ENCODE assay signal across 11 cellular contexts in genomic region chr19:33393286-33394005, GRCh38. TPM values are rescaled to one million over a fixed set of nuclear protein-coding genes. Genes with fewer than 3 reads are reported as not detected.
DNase-seq lines count a peak whose midpoint lies in the region; ATAC-seq, FAIRE-seq and TF ChIP-seq lines count a peak whose summit lies in the region.
"Had no signal": no experiment of that assay in that cellular context is flagged by ENCODE, and none has a peak within 500 bp of the region (broad histone marks: within the 10 kb centered on the region; RNA-seq: fewer than 3 reads in every experiment).

No MANE protein-coding gene starts in this region.

- intact Hi-C loops in HepG2 (cut with micrococcal nuclease; ENCODE audit: unreplicated experiment) (loop anchor here (5.0 kb wide), 1 partner anchor 91 kb away; the partner anchor contains the start of gene CEBPA), tibial artery (cut with DNase I; ENCODE audit: low total_unique reads) (no loop called here)

- in situ Hi-C loops in HepG2 (cut with HindIII; ENCODE audit: extremely low pct_ligation_motif_present, low pct_unique_long_range_greater_than_20kb): no loop called here

- no peaks in the 10 kb centered on the region for H3K27me3 ChIP-seq in HepG2 (ENCODE audit: control insufficient read depth in 1 of 2, insufficient read depth in 2 of 2, low read length in 2 of 2)
- no peaks in the 10 kb centered on the region for H3K27me3 ChIP-seq in tibial artery
- H3K27me3 ChIP-seq: uterus had no signal

- peaks cover 88% of the 10 kb centered on the region for H3K4me1 ChIP-seq in HepG2 (ENCODE audit: insufficient read depth, low read length)
- peaks cover 0 to 89% (median 55%) of the 10 kb centered on the region in 4 donors for H3K4me1 ChIP-seq in tibial artery

- TF ChIP-seq POLR2A in HepG2 (IDR thresholded peaks at IDR 0.05; ENCODE audit: insufficient read depth in 1 of 2, low read depth in 2 of 2, low read length in 2 of 2): 0 out of 4 replicates have a peak, but pooled peaks of 1 of the 2 experiments have one; percentile 44

- 13% methylated on average over 4 of the region's 21 CpGs for WGBS in HepG2 (ENCODE audit: low lambda C conversion rate)

- TF ChIP-seq EP300 in HepG2 (IDR thresholded peaks at IDR 0.05; ENCODE audit: low read depth in 2 of 2, low read length in 2 of 2) (0 out of 4 replicates have a peak, but pooled peaks of 1 of the 2 experiments have one; percentile 15), HepG2 (CRISPR knock-in tag; IDR thresholded peaks at IDR 0.05; ENCODE audit: borderline replicate concordance) (no peak)

- CTCF ChIA-PET in HepG2 (lab: Yijun Ruan, JAX; ENCODE audit: low intra/inter-chr PET ratio, low total read pairs): no interaction called here

- H3K27ac ChIP-seq in HepG2 (ENCODE audit: extremely low read length, insufficient read depth, low read length) (peak overlapping the region; percentile 94), tibial artery (no peak overlapping the region)

- H3K9ac ChIP-seq in HepG2 (ENCODE audit: insufficient read depth, low read depth, low read length): peak overlapping the region; percentile 59

- peak overlapping the region; percentile 70 for H3K4me2 ChIP-seq in HepG2 (ENCODE audit: low read depth, low read length)

- H3K36me3 ChIP-seq in HepG2 (replicated peaks in 1 of 2; ENCODE audit: control insufficient read depth in 1 of 2, insufficient read depth in 2 of 2, low read length in 2 of 2): no peaks in the 10 kb centered on the region; a peak in 1 of 5 replicates
- no peaks in the 10 kb centered on the region for H3K36me3 ChIP-seq in tibial artery
- H3K36me3 ChIP-seq: uterus had no signal

- H3K36me3 Mint-ChIP-seq in activated naive CD8-positive, alpha-beta T cell treated with anti-CD3 and anti-CD28 coated beads, Interleukin-2, amount 10 ng/mL, durations not matched to agents 7 days and 5 days: no peaks in the 10 kb centered on the region
- no peaks in the 10 kb centered on the region for H3K36me3 Mint-ChIP-seq in activated naive CD8-positive, alpha-beta T cell treated with anti-CD3 and anti-CD28 coated beads for 36 hours
- H3K36me3 Mint-ChIP-seq in T-helper 17 cell (ENCODE audit: low read depth): no peaks in the 10 kb centered on the region

- FAIRE-seq in HepG2 (lab: Jason Lieb, UNC): no peak

- TF ChIP-seq CTCF in HepG2 (CRISPR knock-in tag; IDR thresholded peaks at IDR 0.05) (no peak), tibial artery (IDR thresholded peaks at IDR 0.05) (no peak)

- peak overlapping the region; percentile 33 to 64 (median 49) for H3K4me3 ChIP-seq in HepG2 (replicated peaks in 1 of 3; ENCODE audit: insufficient read depth in 1 of 3, low read depth in 2 of 3, low read length in 3 of 3)
- no peak overlapping the region for H3K4me3 ChIP-seq in tibial artery
- H3K4me3 ChIP-seq: uterus had no signal

- H3K27me3 Mint-ChIP-seq in activated naive CD8-positive, alpha-beta T cell treated with anti-CD3 and anti-CD28 coated beads, Interleukin-2, amount 10 ng/mL, durations not matched to agents 7 days and 5 days: no peaks in the 10 kb centered on the region
- H3K27me3 Mint-ChIP-seq in activated naive CD8-positive, alpha-beta T cell treated with anti-CD3 and anti-CD28 coated beads for 36 hours: no peaks in the 10 kb centered on the region
- H3K27me3 Mint-ChIP-seq in T-helper 17 cell: no peaks in the 10 kb centered on the region

- BruUV-seq in HepG2 (replicated peaks; lab: Mats Ljungman, UMichigan): no TSS peak

- no peaks in the 10 kb centered on the region for H3K9me3 ChIP-seq in T-helper 17 cell (ENCODE audit: control insufficient read depth, low read length, poor library complexity, severe bottlenecking)
- no peaks in the 10 kb centered on the region for H3K9me3 ChIP-seq in HepG2 (ENCODE audit: low read length)
- no peaks in the 10 kb centered on the region for H3K9me3 ChIP-seq in tibial artery
- H3K9me3 ChIP-seq: uterus had no signal

- peak; percentile 16 for DNase-seq in activated naive CD8-positive, alpha-beta T cell treated with anti-CD3 and anti-CD28 coated beads, Interleukin-2, amount 10 ng/mL, durations not matched to agents 7 days and 5 days
- no peak for DNase-seq in activated naive CD8-positive, alpha-beta T cell treated with anti-CD3 and anti-CD28 coated beads for 36 hours
- no peak for DNase-seq in T-helper 17 cell
- DNase-seq in HepG2 (ENCODE audit: low spot score): peak; percentile 54
- peak; percentile 20 to 64 for DNase-seq in tibial artery
- no peak for DNase-seq in NOMO-1 treated with DMSO at 0.1 percent for 48 hours (lab: John Stamatoyannopoulos, UW; ENCODE audit: unreplicated experiment)
- DNase-seq: activated CD4-positive, CD25-positive, alpha-beta regulatory T cell treated with anti-CD3 and anti-CD28 coated beads, Interleukin-2, amount 50 U/mL, for 72 hours; NCI-H510A had no signal

- no peaks in the 10 kb centered on the region for H3K4me1 Mint-ChIP-seq in activated naive CD8-positive, alpha-beta T cell treated with anti-CD3 and anti-CD28 coated beads, Interleukin-2, amount 10 ng/mL, durations not matched to agents 7 days and 5 days
- H3K4me1 Mint-ChIP-seq in activated naive CD8-positive, alpha-beta T cell treated with anti-CD3 and anti-CD28 coated beads for 36 hours: no peaks in the 10 kb centered on the region
- peaks cover 7% of the 10 kb centered on the region for H3K4me1 Mint-ChIP-seq in T-helper 17 cell

- no peak overlapping the region for H2AFZ ChIP-seq in HepG2 (ENCODE audit: low read length)

- peak; percentile 39; the same call in 1 of the 2 replicates for TF ChIP-seq RAD21 in HepG2 (CRISPR knock-in tag; IDR thresholded peaks at IDR 0.05)

- no peaks in the 10 kb centered on the region for H4K20me1 ChIP-seq in HepG2 (ENCODE audit: insufficient read depth, low read length)

- H3K27ac Mint-ChIP-seq in activated naive CD8-positive, alpha-beta T cell treated with anti-CD3 and anti-CD28 coated beads, Interleukin-2, amount 10 ng/mL, durations not matched to agents 7 days and 5 days: no peak overlapping the region
- no peak overlapping the region for H3K27ac Mint-ChIP-seq in activated naive CD8-positive, alpha-beta T cell treated with anti-CD3 and anti-CD28 coated beads for 36 hours
- peak overlapping the region; percentile 78 for H3K27ac Mint-ChIP-seq in T-helper 17 cell

- ATAC-seq in activated naive CD8-positive, alpha-beta T cell treated with anti-CD3 and anti-CD28 coated beads, Interleukin-2, amount 10 ng/mL, durations not matched to agents 7 days and 5 days (ENCODE audit: low read depth): no peak
- ATAC-seq in T-helper 17 cell (no peak), HepG2 (peak; percentile 13), HG02938 (IDR thresholded peaks at IDR 0.05; ENCODE audit: unreplicated experiment) (no peak), esophagus mucosa (no peak)

- H3K9me3 Mint-ChIP-seq in activated naive CD8-positive, alpha-beta T cell treated with anti-CD3 and anti-CD28 coated beads, Interleukin-2, amount 10 ng/mL, durations not matched to agents 7 days and 5 days: no peaks in the 10 kb centered on the region
- no peaks in the 10 kb centered on the region for H3K9me3 Mint-ChIP-seq in activated naive CD8-positive, alpha-beta T cell treated with anti-CD3 and anti-CD28 coated beads for 36 hours

- POLR2A ChIA-PET in activated naive CD8-positive, alpha-beta T cell treated with anti-CD3 and anti-CD28 coated beads, Interleukin-2, amount 10 ng/mL, durations not matched to agents 7 days and 5 days (lab: Charles Lee): no interaction called here
- POLR2A ChIA-PET in HepG2 (lab: Yijun Ruan, JAX): interaction anchor here (0.7 to 4.7 kb wide), 10 partner anchors 10 to 152 kb away, joined by 4 to 58 read pairs (median 14); partner anchors contain the start of genes CEBPA and CEBPG

- H3K4me3 Mint-ChIP-seq in activated naive CD8-positive, alpha-beta T cell treated with anti-CD3 and anti-CD28 coated beads, Interleukin-2, amount 10 ng/mL, durations not matched to agents 7 days and 5 days: no peak overlapping the region
- no peak overlapping the region for H3K4me3 Mint-ChIP-seq in activated naive CD8-positive, alpha-beta T cell treated with anti-CD3 and anti-CD28 coated beads for 36 hours
- H3K4me3 Mint-ChIP-seq in T-helper 17 cell: no peak overlapping the region

- H3K79me2 ChIP-seq in HepG2 (ENCODE audit: insufficient read depth, low read length): peaks cover 5% of the 10 kb centered on the region

TF ChIP-seq in HepG2, 621 proteins besides CTCF, POLR2A, EP300 and RAD21 (continues in another document):
- no peak for TF ChIP-seq TGIF2 (CRISPR knock-in tag; IDR thresholded peaks at IDR 0.05)
- no peak for TF ChIP-seq NFYC (CRISPR knock-in tag; IDR thresholded peaks at IDR 0.05)
- TF ChIP-seq ZNF143 (CRISPR knock-in tag; IDR thresholded peaks at IDR 0.05): no peak; the same call in 1 of the 2 replicates
- TF ChIP-seq ONECUT2 (CRISPR knock-in tag; IDR thresholded peaks at IDR 0.05): no peak
- TF ChIP-seq JDP2 (CRISPR knock-in tag; IDR thresholded peaks at IDR 0.05; ENCODE audit: borderline replicate concordance): no peak

RNA-seq across cellular contexts. Expression of gene CEBPG, which starts 19.9 kb away (rescaled TPM):
- 10 to 100 TPM; 26.2 to 26.3 TPM for total RNA-seq in activated naive CD8-positive, alpha-beta T cell treated with anti-CD3 and anti-CD28 coated beads, Interleukin-2, amount 10 ng/mL, durations not matched to agents 7 days and 5 days
- 10 to 100 TPM; 30.1 to 30.9 TPM for total RNA-seq in activated naive CD8-positive, alpha-beta T cell treated with anti-CD3 and anti-CD28 coated beads for 36 hours
- 10 to 100 TPM; 17.0 to 22.0 TPM for total RNA-seq in T-helper 17 cell
- total RNA-seq in HepG2 (2016; rRNA removed; fragmentation: Illumina TruSeq; extraction: Trizol): 34.3 and 49.8 TPM in 2 replicates
- total RNA-seq in HepG2 (2016; cell fraction: cytosol; rRNA removed; fragmentation: Illumina TruSeq; extraction: Trizol; ENCODE audit: low read depth): 13.2 and 14.7 TPM in 2 replicates
- 35.7 and 49.1 TPM in 2 replicates for total RNA-seq in HepG2 (2016; cell fraction: insoluble cytoplasmic fraction; rRNA removed; fragmentation: Illumina TruSeq; extraction: Trizol)
- total RNA-seq in HepG2 (2016; cell fraction: membrane; rRNA removed; fragmentation: Illumina TruSeq; extraction: Trizol): 37.6 and 38.8 TPM in 2 replicates
- 24.5 and 24.7 TPM in 2 replicates for total RNA-seq in HepG2 (2016; cell fraction: nucleus; rRNA removed; fragmentation: Illumina TruSeq; extraction: Trizol)
- 25.7 and 26.6 TPM in 2 replicates for polyA plus RNA-seq in HepG2 (2011; rRNA removed)
- 16.9 and 25.6 TPM in 2 replicates for polyA plus RNA-seq in HepG2 (2011; cell fraction: cytosol; rRNA removed)
- polyA plus RNA-seq in HepG2 (2011; cell fraction: nucleus; rRNA removed): 11.7 and 17.0 TPM in 2 replicates
- 34.2 and 46.3 TPM in 2 replicates for polyA plus RNA-seq in HepG2 (2012)
- polyA plus RNA-seq in HepG2 (2016; cell fraction: cytosol; fragmentation: Illumina TruSeq; extraction: Trizol; ENCODE audit: low read depth): 13.2 and 15.5 TPM in 2 replicates
- polyA plus RNA-seq in HepG2 (2016; cell fraction: insoluble cytoplasmic fraction; fragmentation: Illumina TruSeq; extraction: Trizol; ENCODE audit: low read depth): 44.3 and 47.4 TPM in 2 replicates
- polyA plus RNA-seq in HepG2 (2016; cell fraction: membrane; fragmentation: Illumina TruSeq; extraction: Trizol; ENCODE audit: low read depth): 25.6 and 28.0 TPM in 2 replicates
- 30.5 and 35.3 TPM in 2 replicates for polyA plus RNA-seq in HepG2 (2016; cell fraction: nucleus; fragmentation: Illumina TruSeq; extraction: Trizol; ENCODE audit: insufficient read depth, low read depth)
- polyA minus RNA-seq in HepG2 (2011; rRNA and poly(A)+ RNA removed; ENCODE audit: low replicate concordance): 14.6 and 15.2 TPM in 2 replicates
- polyA minus RNA-seq in HepG2 (2011; cell fraction: cytosol; rRNA and poly(A)+ RNA removed): 18.9 and 25.7 TPM in 2 replicates
- 26.3 and 34.8 TPM in 2 replicates for polyA minus RNA-seq in HepG2 (2011; cell fraction: nucleus; rRNA and poly(A)+ RNA removed)
- total RNA-seq in esophagus mucosa: 26.5 TPM

Comparison
In these comparisons a context has a peak if more than half of its experiments do, and no peak if none do; other contexts are left out.
1. DNase-seq: peak in activated naive CD8-positive, alpha-beta T cell treated with anti-CD3 and anti-CD28 coated beads, Interleukin-2, amount 10 ng/mL, durations not matched to agents 7 days and 5 days (single experiment), HepG2 (single experiment) and tibial artery (2 of 2); none in activated naive CD8-positive, alpha-beta T cell treated with anti-CD3 and anti-CD28 coated beads for 36 hours (single experiment), T-helper 17 cell (0 of 3) and NOMO-1 treated with DMSO at 0.1 percent for 48 hours (single experiment).
2. H3K4me3 ChIP-seq: peak in HepG2 (3 of 3); none in tibial artery (0 of 2).